Comparison of ENCODE assay signal across 17 cellular contexts in genomic region chr17:36851230-36851629, GRCh38.
DNase-seq lines count a peak whose midpoint lies in the region; ATAC-seq, FAIRE-seq and TF ChIP-seq lines count a peak whose summit lies in the region.
"Had no signal": no experiment of that assay in that cellular context is flagged by ENCODE, and none has a peak within 500 bp of the region (broad histone marks: within the 10 kb centered on the region; RNA-seq: fewer than 3 reads in every experiment).

No MANE protein-coding gene starts in this region.

- H3K79me2 ChIP-seq in SK-N-SH (ENCODE audit: insufficient read depth) = no peaks in the 10 kb centered on the region

- 56% methylated on average over 7 of the region's 7 CpGs for WGBS in SK-N-SH (ENCODE audit: low lambda C conversion rate)
- 63 to 95% methylated on average over 2 of the region's 7 CpGs for WGBS in mesodermal cell (ENCODE audit: insufficient coverage in 2 of 2), 2 experiments

- no peak for TF ChIP-seq EP300 in SK-N-SH (IDR thresholded peaks at IDR 0.05; ENCODE audit: borderline replicate concordance in 1 of 2, low read depth in 1 of 2, low read length in 1 of 2)

- POLR2A ChIA-PET in SK-N-SH (lab: Yijun Ruan, JAX) = no interaction called here

- TF ChIP-seq RAD21 in SK-N-SH (IDR thresholded peaks at IDR 0.05; ENCODE audit: low read length) = no peak

- H3K4me3 ChIP-seq in SK-N-SH (ENCODE audit: low read depth in 2 of 2, low read length in 1 of 2) (no peak overlapping the region), bronchial epithelial cell (ENCODE audit: low read depth, low read length) (no peak overlapping the region), mesodermal cell (ENCODE audit: extremely low read depth, insufficient read depth, low read length, poor library complexity, severe bottlenecking) (no peak overlapping the region)
- H3K4me3 ChIP-seq: left ventricle myocardium inferior, psoas muscle had no signal

- H3K4me2 ChIP-seq in SK-N-SH = peak overlapping the region; percentile 18; the same call in 1 of the 2 replicates

- ATAC-seq in SK-N-SH treated with all-trans-retinoic acid at 6 μM for 48 hours = no peak
- ATAC-seq in HG03045 (IDR thresholded peaks at IDR 0.05; ENCODE audit: unreplicated experiment) = no peak
- ATAC-seq: naive thymus-derived CD8-positive, alpha-beta T cell; psoas muscle had no signal

- H3K27me3 ChIP-seq in SK-N-SH (ENCODE audit: insufficient read depth) (no peaks in the 10 kb centered on the region), bronchial epithelial cell (ENCODE audit: control insufficient read depth, insufficient read depth, low read length) (no peaks in the 10 kb centered on the region)

- no peak overlapping the region for H3K27ac ChIP-seq in SK-N-SH (ENCODE audit: low read depth in 2 of 2, low read length in 1 of 2)
- H3K27ac ChIP-seq in mesodermal cell (ENCODE audit: low read depth, low read length, severe bottlenecking) = peak overlapping the region; percentile 49
- H3K27ac ChIP-seq: 22Rv1, left ventricle myocardium inferior, psoas muscle had no signal

- H3K4me1 ChIP-seq in SK-N-SH (ENCODE audit: control insufficient read depth in 1 of 2, insufficient read depth in 2 of 2, low read depth in 1 of 2, low read length in 1 of 2) (peaks cover 0 to 6% of the 10 kb centered on the region in 2 experiments; a peak in 2 of 4 replicates), mesodermal cell (ENCODE audit: control insufficient read depth, insufficient read depth, low read length, poor library complexity, severe bottlenecking) (peaks cover 44% of the 10 kb centered on the region)
- H3K4me1 ChIP-seq: left ventricle myocardium inferior, psoas muscle had no signal

- CTCF ChIA-PET in SK-N-SH (lab: Yijun Ruan, JAX) = no interaction called here

- no peak for FAIRE-seq in bronchial epithelial cell (lab: Jason Lieb, UNC)

- H3K9ac ChIP-seq in SK-N-SH = no peak overlapping the region

- H3K9me3 ChIP-seq in SK-N-SH (no peaks in the 10 kb centered on the region), mesodermal cell (ENCODE audit: control insufficient read depth, low read length) (no peaks in the 10 kb centered on the region)
- H3K9me3 ChIP-seq: left ventricle myocardium inferior, psoas muscle had no signal

- H3F3A ChIP-seq in SK-N-SH (replicated peaks; ENCODE audit: insufficient read depth) = peaks cover 6% of the 10 kb centered on the region

- DNase-seq in SK-N-SH = no peak
- DNase-seq in M059J (ENCODE audit: low read depth) = peak; percentile 84
- DNase-seq in bronchial epithelial cell (ENCODE audit: low read depth) = peak; percentile 85
- no peak for DNase-seq in COR-L47 (lab: John Stamatoyannopoulos, UW)
- DNase-seq in medulla oblongata (ENCODE audit: extremely low spot score) = no peak
- DNase-seq: activated CD4-positive, alpha-beta T cell treated with anti-CD3 and anti-CD28 coated beads, Interleukin-2, amount 10 ng/mL, durations not matched to agents 7 days and 5 days; activated T-cell treated with anti-CD3 and anti-CD28 coated beads, Interleukin-2, amount 50 U/mL, for 1 hour; left ventricle myocardium inferior; naive thymus-derived CD8-positive, alpha-beta T cell; NCI-H2081; psoas muscle; SHP77; T1000 had no signal

- no peaks in the 10 kb centered on the region for H4K20me1 ChIP-seq in SK-N-SH (ENCODE audit: insufficient read depth)

- no peaks in the 10 kb centered on the region for H3K9me2 ChIP-seq in SK-N-SH

- TF ChIP-seq CTCF in SK-N-SH (IDR thresholded peaks at IDR 0.05) = no peak
- TF ChIP-seq CTCF in bronchial epithelial cell (IDR thresholded peaks at IDR 0.05; ENCODE audit: insufficient read depth, low read length, severe bottlenecking) = no peak

- H3K36me3 ChIP-seq in SK-N-SH (replicated peaks in 1 of 2; ENCODE audit: control insufficient read depth in 1 of 2, insufficient read depth in 2 of 2, low read length in 1 of 2) (no peaks in the 10 kb centered on the region), bronchial epithelial cell (ENCODE audit: control insufficient read depth, insufficient read depth, low read length) (no peaks in the 10 kb centered on the region), mesodermal cell (ENCODE audit: control insufficient read depth, insufficient read depth, low read length) (no peaks in the 10 kb centered on the region)
- H3K36me3 ChIP-seq: left ventricle myocardium inferior had no signal

- H2AFZ ChIP-seq in SK-N-SH (ENCODE audit: low read depth) = no peak overlapping the region

TF ChIP-seq in SK-N-SH, 30 proteins besides CTCF, POLR2A, EP300 and RAD21 (continues in another document):
- TF ChIP-seq FOSL2 (IDR thresholded peaks at IDR 0.05; ENCODE audit: borderline replicate concordance, low read depth) (no peak), REST (IDR thresholded peaks at IDR 0.05; ENCODE audit: low read depth, low read length) (no peak), RXRA (IDR thresholded peaks at IDR 0.05; ENCODE audit: borderline replicate concordance, low read depth) (no peak), RFX5 (IDR thresholded peaks at IDR 0.05; ENCODE audit: low read length) (no peak), EZH2phosphoT487 (IDR thresholded peaks at IDR 0.05; ENCODE audit: borderline replicate concordance, low read depth) (no peak), ELF1 (IDR thresholded peaks at IDR 0.05) (no peak), MXI1 (IDR thresholded peaks at IDR 0.05; ENCODE audit: low read depth, low read length) (no peak), TEAD4 (IDR thresholded peaks at IDR 0.05; ENCODE audit: borderline replicate concordance, insufficient read depth) (no peak), RCOR1 (IDR thresholded peaks at IDR 0.05; ENCODE audit: low read length) (no peak), POLR2AphosphoS5 (IDR thresholded peaks at IDR 0.05; ENCODE audit: low read depth, low read length) (no peak), CHD2 (IDR thresholded peaks at IDR 0.05; ENCODE audit: low read length, partially characterized antibody) (no peak)

TF ChIP-seq in SK-N-SH treated with all-trans-retinoic acid at 6 μM for 48 hours, 23 proteins besides CTCF, POLR2A, EP300 and RAD21 (continues in another document):
- TF ChIP-seq ZFP30 (CRISPR knock-in tag; IDR thresholded peaks at IDR 0.05) (no peak), OSR1 (CRISPR knock-in tag; IDR thresholded peaks at IDR 0.05) (no peak), TOX (CRISPR knock-in tag; IDR thresholded peaks at IDR 0.05; ENCODE audit: borderline replicate concordance) (no peak), POU6F1 (CRISPR knock-in tag; IDR thresholded peaks at IDR 0.05; ENCODE audit: borderline replicate concordance, low read depth) (no peak), ZNF8 (CRISPR knock-in tag; IDR thresholded peaks at IDR 0.05) (no peak), ISL1 (CRISPR knock-in tag; IDR thresholded peaks at IDR 0.05) (no peak), TSHZ2 (CRISPR knock-in tag; IDR thresholded peaks at IDR 0.05) (no peak), ZNF565 (CRISPR knock-in tag; conservative IDR thresholded peaks at IDR 0.05; ENCODE audit: low read depth) (no peak), ZC3H10 (CRISPR knock-in tag; IDR thresholded peaks at IDR 0.05) (no peak), ESRRG (CRISPR knock-in tag; IDR thresholded peaks at IDR 0.05) (no peak), ZFP3 (CRISPR knock-in tag; IDR thresholded peaks at IDR 0.05) (no peak), ARNTL (CRISPR knock-in tag; IDR thresholded peaks at IDR 0.05; ENCODE audit: borderline replicate concordance, low read depth) (no peak), SNAI2 (CRISPR knock-in tag; IDR thresholded peaks at IDR 0.05) (no peak), TCF4 (CRISPR knock-in tag; IDR thresholded peaks at IDR 0.05; ENCODE audit: borderline replicate concordance) (no peak), CSDC2 (CRISPR knock-in tag; IDR thresholded peaks at IDR 0.05) (no peak)

Comparison
In these comparisons a context has a peak if more than half of its experiments do, and no peak if none do; other contexts are left out.
1. DNase-seq: peak in M059J (single experiment) and bronchial epithelial cell (single experiment); none in SK-N-SH (single experiment), COR-L47 (single experiment) and medulla oblongata (single experiment).